24 cellular contexts compared by ENCODE assay signal in genomic region chr17:36599546-36600250, GRCh38. TPM values are rescaled to one million over a fixed set of nuclear protein-coding genes. Genes with fewer than 3 reads are reported as not detected.
DNase-seq lines count a peak whose midpoint lies in the region; ATAC-seq, FAIRE-seq and TF ChIP-seq lines count a peak whose summit lies in the region.
"Had no signal": no experiment of that assay in that cellular context is flagged by ENCODE, and none has a peak within 500 bp of the region (broad histone marks: within the 10 kb centered on the region; RNA-seq: fewer than 3 reads in every experiment).

No MANE protein-coding gene starts in this region.

- FAIRE-seq in K562 (lab: Jason Lieb, UNC): no peak
- FAIRE-seq: astrocyte, G401.6, H54, islet of Langerhans had no signal

- H3K4me1 Mint-ChIP-seq in natural killer cell treated with Interleukin-12 subunit alpha and Interleukin-12 subunit beta and Interleukin-15 and Interleukin-18, amount 100 ng/mL, for 72 hours (ENCODE audit: low read depth in 2 of 2): peaks cover 24 to 27% of the 10 kb centered on the region in 2 donors
- H3K4me1 Mint-ChIP-seq in natural killer cell (peaks cover 26 to 28% of the 10 kb centered on the region in 2 donors), naive B cell (peaks cover 28 to 30% (median 30%) of the 10 kb centered on the region in 3 donors)

- TF ChIP-seq EP300 in K562 (IDR thresholded peaks at IDR 0.05; ENCODE audit: low read length): no peak

- in situ Hi-C loops in K562 (cut with MboI): no loop called here

- POLR2A ChIA-PET in K562 (lab: Yijun Ruan, JAX): interaction anchor here (0.5 to 3.7 kb wide), 8 partner anchors 9 to 482 kb away, joined by 3 to 32 read pairs (median 3); partner anchors contain the start of gene DHRS11

- H3K9ac ChIP-seq in K562 (ENCODE audit: insufficient read depth in 1 of 2, low read depth in 2 of 2, low read length in 2 of 2): peak overlapping the region; percentile 84 to 95
- H3K9ac ChIP-seq: SK-N-SH had no signal

- TF ChIP-seq RAD21 in K562 (CRISPR knock-in tag; conservative IDR thresholded peaks at IDR 0.05 in 1 of 2, IDR thresholded peaks at IDR 0.05 in 1 of 2): no peak

- TF ChIP-seq CTCF in natural killer cell (IDR thresholded peaks at IDR 0.05): no peak
- TF ChIP-seq CTCF in K562 (IDR thresholded peaks at IDR 0.05 in 2 of 3, conservative IDR thresholded peaks at IDR 0.05 in 1 of 3; ENCODE audit: insufficient read depth in 2 of 3, low read depth in 1 of 3, low read length in 3 of 3): no peak

- no peak overlapping the region for H3K27ac Mint-ChIP-seq in natural killer cell treated with Interleukin-12 subunit alpha and Interleukin-12 subunit beta and Interleukin-15 and Interleukin-18, amount 100 ng/mL, for 72 hours
- H3K27ac Mint-ChIP-seq in natural killer cell (no peak overlapping the region), naive B cell (no peak overlapping the region)

- peaks cover 67 to 77% of the 10 kb centered on the region in 2 experiments for H3K4me1 ChIP-seq in K562 (replicated peaks in 1 of 2; ENCODE audit: control insufficient read depth in 2 of 2, insufficient read depth in 2 of 2, low read length in 2 of 2)

- 47% methylated on average over 9 of the region's 11 CpGs for WGBS in K562 (ENCODE audit: insufficient coverage, low coverage, missing lambda C conversion rate)

- CTCF ChIA-PET in K562 (lab: Yijun Ruan, JAX; ENCODE audit: low intra/inter-chr PET ratio): no interaction called here

- no peak overlapping the region for H3K4me3 Mint-ChIP-seq in natural killer cell treated with Interleukin-12 subunit alpha and Interleukin-12 subunit beta and Interleukin-15 and Interleukin-18, amount 100 ng/mL, for 72 hours
- H3K4me3 Mint-ChIP-seq in natural killer cell (no peak overlapping the region), naive B cell (peak overlapping the region in 5 of 8 donors; percentile 15 to 90 (median 45))

- peaks cover 6% of the 10 kb centered on the region for H3K36me3 Mint-ChIP-seq in natural killer cell treated with Interleukin-12 subunit alpha and Interleukin-12 subunit beta and Interleukin-15 and Interleukin-18, amount 100 ng/mL, for 72 hours
- H3K36me3 Mint-ChIP-seq in natural killer cell (no peaks in the 10 kb centered on the region), naive B cell (no peaks in the 10 kb centered on the region)

- no peaks in the 10 kb centered on the region for H3K27me3 Mint-ChIP-seq in natural killer cell treated with Interleukin-12 subunit alpha and Interleukin-12 subunit beta and Interleukin-15 and Interleukin-18, amount 100 ng/mL, for 72 hours
- H3K27me3 Mint-ChIP-seq in natural killer cell (ENCODE audit: low read depth in 2 of 2) (no peaks in the 10 kb centered on the region), naive B cell (no peaks in the 10 kb centered on the region)
- H3K27me3 Mint-ChIP-seq: activated CD4-positive, alpha-beta memory T cell treated with anti-CD3 and anti-CD28 coated beads for 36 hours had no signal

- H3K9me3 Mint-ChIP-seq in natural killer cell treated with Interleukin-12 subunit alpha and Interleukin-12 subunit beta and Interleukin-15 and Interleukin-18, amount 100 ng/mL, for 72 hours: no peaks in the 10 kb centered on the region
- no peaks in the 10 kb centered on the region for H3K9me3 Mint-ChIP-seq in natural killer cell
- H3K9me3 Mint-ChIP-seq in naive B cell: no peaks in the 10 kb centered on the region
- H3K9me3 Mint-ChIP-seq: activated CD4-positive, alpha-beta memory T cell treated with anti-CD3 and anti-CD28 coated beads for 36 hours had no signal

- H3K79me2 ChIP-seq in K562 (ENCODE audit: control insufficient read depth, insufficient read depth, low read length): peaks cover 86% of the 10 kb centered on the region

- intact Hi-C loops in natural killer cell (cut with micrococcal nuclease) (loop anchor here (5.0 to 10.0 kb wide), 2 partner anchors 55 to 638 kb away; partner anchors contain the start of gene GGNBP2), K562 (cut with micrococcal nuclease) (loop anchor here (2.0 kb wide), 2 partner anchors 55 to 65 kb away; partner anchors contain the start of genes GGNBP2, MYO19 and PIGW)

- no peaks in the 10 kb centered on the region for H3K9me3 ChIP-seq in K562 (replicated peaks; ENCODE audit: control insufficient read depth, insufficient read depth, low read depth, low read length)
- H3K9me3 ChIP-seq: right atrium auricular region, SK-N-SH, stomach, upper lobe of left lung had no signal

- H3K4me2 ChIP-seq in K562 (ENCODE audit: insufficient read depth, low read length): peak overlapping the region; percentile 99

- H3K4me3 ChIP-seq in K562: no peak overlapping the region
- H3K4me3 ChIP-seq: right atrium auricular region had no signal

- peak; percentile 54 for DNase-seq in natural killer cell treated with Interleukin-12 subunit alpha and Interleukin-12 subunit beta and Interleukin-15 and Interleukin-18, amount 100 ng/mL, for 72 hours (ENCODE audit: low spot score)
- no peak for DNase-seq in natural killer cell
- DNase-seq in K562 (ENCODE audit: extremely low read depth in 1 of 4, low spot score in 3 of 4): peak in 1 of 4 experiments; percentile 60
- no peak for DNase-seq in naive B cell
- DNase-seq in stimulated activated CD4-positive, alpha-beta T cell treated with anti-CD3 and anti-CD28 coated beads, Interleukin-2, amount 100 ng/mL, for 24 hours: no peak
- DNase-seq in DMS53 treated with DMSO at 0.1 percent for 48 hours (lab: John Stamatoyannopoulos, UW; ENCODE audit: unreplicated experiment): no peak
- DNase-seq: activated CD4-positive, alpha-beta memory T cell treated with anti-CD3 and anti-CD28 coated beads for 36 hours; activated gamma-delta T cell treated with Interleukin-2 at 50 U/mL for 16 hours; cerebellar nuclear complex; DMS153; foreskin melanocyte; hypothalamus; MM.1S; NCI-H1417 treated with DMSO at 0.1 percent for 48 hours; RPMI8226; SK-N-SH; stomach; upper lobe of left lung had no signal

- H3K36me3 ChIP-seq in K562 (ENCODE audit: control insufficient read depth, insufficient read depth, low read length): peaks cover 61% of the 10 kb centered on the region
- H3K36me3 ChIP-seq: right atrium auricular region, stomach, upper lobe of left lung had no signal

- peak overlapping the region; percentile 98 for H3K27ac ChIP-seq in K562 (ENCODE audit: extremely low read depth, low read depth, low read length)
- H3K27ac ChIP-seq: right atrium auricular region had no signal

- no peaks in the 10 kb centered on the region for H3K27me3 ChIP-seq in K562 (ENCODE audit: control insufficient read depth in 2 of 2, insufficient read depth in 2 of 2, low read length in 2 of 2)
- H3K27me3 ChIP-seq: right atrium auricular region, stomach, upper lobe of left lung had no signal

- no peak overlapping the region; the same call in 1 of the 2 replicates for H2AFZ ChIP-seq in K562 (ENCODE audit: low read depth, low read length)

- peak; percentile 29; the same call in 1 of the 2 replicates for TF ChIP-seq POLR2A in K562 (conservative IDR thresholded peaks at IDR 0.05)

- no peaks in the 10 kb centered on the region for H3K9me1 ChIP-seq in K562 (ENCODE audit: control insufficient read depth, insufficient read depth, low read length)

- BruUV-seq in K562 (replicated peaks; lab: Mats Ljungman, UMichigan): no TSS peak

- no peak for ATAC-seq in natural killer cell treated with Interleukin-12 subunit alpha and Interleukin-12 subunit beta and Interleukin-15 and Interleukin-18, amount 100 ng/mL, for 72 hours
- ATAC-seq in natural killer cell (no peak), K562 (peak; percentile 1), naive B cell (ENCODE audit: low read depth in 2 of 2) (no peak), HG03045 (IDR thresholded peaks at IDR 0.05; ENCODE audit: unreplicated experiment) (no peak)

- H4K20me1 ChIP-seq in K562 (replicated peaks; ENCODE audit: control insufficient read depth, insufficient read depth, low read length): no peaks in the 10 kb centered on the region; the same call in 1 of the 2 replicates

RNA-seq across cellular contexts. Expression of gene MRM1, which starts 1.7 kb away (rescaled TPM):
- 10 to 100 TPM; 10.5 to 22.6 TPM for total RNA-seq in natural killer cell treated with Interleukin-12 subunit alpha and Interleukin-12 subunit beta and Interleukin-15 and Interleukin-18, amount 100 ng/mL, for 72 hours
- total RNA-seq in natural killer cell (1 to 10 TPM; 1.3 to 2.8 (median 1.7) TPM), K562 (2014; rRNA removed) (26.1 and 30.5 TPM in 2 replicates), K562 (2014; rRNA removed; fragmentation: Illumina TruSeq; extraction: Trizol) (9.8 and 12.8 TPM in 2 replicates), K562 (2015; rRNA removed; fragmentation: Illumina TruSeq; extraction: Trizol) (21.5 and 22.7 TPM in 2 replicates), K562 (2021) (28.1 and 28.4 TPM in 2 replicates)
- 7.6 and 26.8 TPM in 2 replicates for total RNA-seq in K562 (2011; cell fraction: chromatin; rRNA removed; ENCODE audit: low replicate concordance)
- total RNA-seq in K562 (2011; cell fraction: nucleolus; rRNA removed): 26.1 and 30.4 TPM in 2 replicates
- total RNA-seq in K562 (2011; cell fraction: nucleoplasm; rRNA removed): 18.8 and 22.1 TPM in 2 replicates
- polyA plus RNA-seq in K562 (2011; rRNA removed) (10.7 and 14.1 TPM in 2 replicates), K562 (2014; fragmentation: Illumina TruSeq; extraction: Trizol) (22.2 and 27.0 TPM in 2 replicates), K562 (2014; fragmentation: Nextera tagmentation; extraction: Ambion mirVana) (1 to 10 TPM in 1 of 2 experiments, under 1 TPM in 1; 0.61 to 1.4 TPM), K562 (2014; rRNA removed) (27.1 and 27.2 TPM in 2 replicates), naive B cell (ENCODE audit: low read depth in 6 of 6) (1 to 10 TPM; 3.0 to 9.1 (median 6.0) TPM)
- 11.7 and 37.1 TPM in 2 replicates for polyA plus RNA-seq in K562 (2011; cell fraction: cytosol; rRNA removed)
- 10.4 and 25.5 TPM in 2 replicates for polyA plus RNA-seq in K562 (2011; cell fraction: nucleus; rRNA removed)
- polyA plus RNA-seq in K562 (2012): 9.7 and 20.2 TPM in 2 replicates
- 3.2 and 6.3 TPM in 2 replicates for polyA minus RNA-seq in K562 (2011; rRNA and poly(A)+ RNA removed)
- polyA minus RNA-seq in K562 (2011; cell fraction: cytosol; rRNA and poly(A)+ RNA removed): 13.0 and 14.2 TPM in 2 replicates
- 10.3 and 12.9 TPM in 2 replicates for polyA minus RNA-seq in K562 (2011; cell fraction: nucleus; rRNA and poly(A)+ RNA removed)

RNA-seq across cellular contexts. Expression of gene DHRS11, which starts 8.0 kb away (rescaled TPM):
- total RNA-seq in natural killer cell treated with Interleukin-12 subunit alpha and Interleukin-12 subunit beta and Interleukin-15 and Interleukin-18, amount 100 ng/mL, for 72 hours: 10 to 100 TPM in 1 of 2 donors, 1 to 10 TPM in 1; 5.2 to 16.8 TPM
- total RNA-seq in natural killer cell: 1 to 10 TPM; 2.7 to 6.0 (median 4.9) TPM
- total RNA-seq in K562 (2011; cell fraction: chromatin; rRNA removed; ENCODE audit: low replicate concordance): 92.9 and 198 TPM in 2 replicates
- total RNA-seq in K562 (2011; cell fraction: nucleolus; rRNA removed): 118 and 119 TPM in 2 replicates
- 123 and 139 TPM in 2 replicates for total RNA-seq in K562 (2011; cell fraction: nucleoplasm; rRNA removed)
- 59.8 and 75.7 TPM in 2 replicates for total RNA-seq in K562 (2014; rRNA removed)
- 38.3 and 49.7 TPM in 2 replicates for total RNA-seq in K562 (2014; rRNA removed; fragmentation: Illumina TruSeq; extraction: Trizol)
- total RNA-seq in K562 (2015; rRNA removed; fragmentation: Illumina TruSeq; extraction: Trizol): 43.9 and 45.1 TPM in 2 replicates
- total RNA-seq in K562 (2021): 66.2 and 68.2 TPM in 2 replicates
- polyA plus RNA-seq in K562 (2011; rRNA removed): 62.7 and 85.1 TPM in 2 replicates
- polyA plus RNA-seq in K562 (2011; cell fraction: cytosol; rRNA removed): 78.5 and 144 TPM in 2 replicates
- polyA plus RNA-seq in K562 (2011; cell fraction: nucleus; rRNA removed): 97.1 and 183 TPM in 2 replicates
- 64.9 and 69.7 TPM in 2 replicates for polyA plus RNA-seq in K562 (2012)
- polyA plus RNA-seq in K562 (2014; fragmentation: Illumina TruSeq; extraction: Trizol): 99.3 and 123 TPM in 2 replicates
- polyA plus RNA-seq in K562 (2014; fragmentation: Nextera tagmentation; extraction: Ambion mirVana): 10 to 100 TPM; 15.2 to 23.0 TPM
- polyA plus RNA-seq in K562 (2014; rRNA removed): 87.3 and 100 TPM in 2 replicates
- polyA minus RNA-seq in K562 (2011; rRNA and poly(A)+ RNA removed): 30.9 and 70.0 TPM in 2 replicates
- 31.7 and 48.1 TPM in 2 replicates for polyA minus RNA-seq in K562 (2011; cell fraction: cytosol; rRNA and poly(A)+ RNA removed)
- 20.8 and 30.8 TPM in 2 replicates for polyA minus RNA-seq in K562 (2011; cell fraction: nucleus; rRNA and poly(A)+ RNA removed)
- 1 to 10 TPM; 2.8 to 7.6 (median 3.7) TPM for polyA plus RNA-seq in naive B cell (ENCODE audit: low read depth in 6 of 6)

RNA-seq across cellular contexts. Expression of gene GGNBP2, which starts 55.0 kb away (rescaled TPM):
- 100 to 1,000 TPM; 128 to 130 TPM for total RNA-seq in natural killer cell treated with Interleukin-12 subunit alpha and Interleukin-12 subunit beta and Interleukin-15 and Interleukin-18, amount 100 ng/mL, for 72 hours
- total RNA-seq in natural killer cell (100 to 1,000 TPM; 183 to 233 (median 197) TPM), K562 (2014; rRNA removed) (46.9 and 51.4 TPM in 2 replicates), K562 (2014; rRNA removed; fragmentation: Illumina TruSeq; extraction: Trizol) (64.1 and 66.0 TPM in 2 replicates), K562 (2015; rRNA removed; fragmentation: Illumina TruSeq; extraction: Trizol) (61.5 and 71.3 TPM in 2 replicates), K562 (2021) (53.2 and 60.5 TPM in 2 replicates)
- 160 and 249 TPM in 2 replicates for total RNA-seq in K562 (2011; cell fraction: chromatin; rRNA removed; ENCODE audit: low replicate concordance)
- total RNA-seq in K562 (2011; cell fraction: nucleolus; rRNA removed): 57.2 and 67.9 TPM in 2 replicates
- total RNA-seq in K562 (2011; cell fraction: nucleoplasm; rRNA removed): 114 and 172 TPM in 2 replicates
- polyA plus RNA-seq in K562 (2011; rRNA removed) (87.7 and 96.6 TPM in 2 replicates), K562 (2014; fragmentation: Illumina TruSeq; extraction: Trizol) (78.8 and 89.8 TPM in 2 replicates), K562 (2014; fragmentation: Nextera tagmentation; extraction: Ambion mirVana) (10 to 100 TPM; 35.7 to 41.0 TPM), K562 (2014; rRNA removed) (71.6 and 76.5 TPM in 2 replicates), naive B cell (ENCODE audit: low read depth in 6 of 6) (10 to 100 TPM; 45.5 to 86.3 (median 61.3) TPM)
- 46.2 and 46.7 TPM in 2 replicates for polyA plus RNA-seq in K562 (2011; cell fraction: cytosol; rRNA removed)
- polyA plus RNA-seq in K562 (2011; cell fraction: nucleus; rRNA removed): 119 and 123 TPM in 2 replicates
- 55.0 and 62.9 TPM in 2 replicates for polyA plus RNA-seq in K562 (2012)
- polyA minus RNA-seq in K562 (2011; rRNA and poly(A)+ RNA removed): 76.8 and 116 TPM in 2 replicates
- 22.1 and 22.6 TPM in 2 replicates for polyA minus RNA-seq in K562 (2011; cell fraction: cytosol; rRNA and poly(A)+ RNA removed)
- polyA minus RNA-seq in K562 (2011; cell fraction: nucleus; rRNA and poly(A)+ RNA removed): 31.4 and 44.9 TPM in 2 replicates

Comparison
In these comparisons a context has a peak if more than half of its experiments do, and no peak if none do; other contexts are left out.
1. H3K4me3 Mint-ChIP-seq: peak in naive B cell (5 of 8); none in natural killer cell treated with Interleukin-12 subunit alpha and Interleukin-12 subunit beta and Interleukin-15 and Interleukin-18, amount 100 ng/mL, for 72 hours (single experiment) and natural killer cell (single experiment).